In the genomic region with DNA sequence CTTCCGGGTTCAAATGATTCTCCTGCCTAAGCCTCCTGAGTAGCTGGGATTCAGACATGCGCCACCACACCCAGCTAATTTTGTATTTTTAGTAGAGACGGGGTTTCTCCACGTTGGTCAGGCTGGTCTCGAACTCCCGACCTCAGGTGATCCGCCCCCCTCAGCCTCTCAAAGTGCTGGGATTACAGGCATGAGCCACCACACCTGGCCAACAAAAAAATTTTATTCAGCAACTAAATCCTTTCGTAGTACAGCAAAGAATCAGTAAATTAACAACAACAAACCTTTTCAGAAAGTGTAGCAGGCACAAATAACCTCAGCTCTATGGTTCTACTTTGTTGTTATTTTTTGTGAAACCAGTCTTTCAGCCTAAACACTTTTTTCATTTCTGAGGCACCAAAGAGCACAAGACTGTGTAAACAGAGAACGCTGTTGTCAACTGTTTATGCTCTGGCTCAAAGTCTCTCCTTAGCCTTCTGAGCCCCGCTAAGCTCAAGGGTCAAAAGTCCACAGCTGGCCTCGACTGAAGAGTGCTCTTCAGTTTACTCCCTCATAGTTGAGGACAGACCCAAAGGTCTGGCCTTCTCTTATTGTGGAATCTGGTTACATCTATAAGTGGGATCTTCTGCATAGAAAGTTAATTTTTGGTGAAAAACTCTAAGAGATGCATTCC, we compare ENCODE assay signal across 18 cellular contexts. TPM values are rescaled to one million over a fixed set of nuclear protein-coding genes. Genes with fewer than 3 reads are reported as not detected.
DNase-seq lines count a peak whose midpoint lies in the region; ATAC-seq and TF ChIP-seq lines count a peak whose summit lies in the region.
"Had no signal": no experiment of that assay in that cellular context is flagged by ENCODE, and none has a peak within 500 bp of the region (broad histone marks: within the 10 kb centered on the region; RNA-seq: fewer than 3 reads in every experiment).

No MANE protein-coding gene starts in this region.

- H3K4me3 Mint-ChIP-seq in HFFc6: no peak overlapping the region
- H3K4me3 Mint-ChIP-seq in stimulated activated naive B cell treated with anti-CD40 and anti-IgM and Interleukin-4, amounts not matched to agents 10 μg/mL and 1 μg/mL and 100 μg/mL, for 72 hours: no peak overlapping the region
- H3K4me3 Mint-ChIP-seq: activated CD4-positive, alpha-beta T cell treated with anti-CD3 and anti-CD28 coated beads, Interleukin-2, amount 10 ng/mL, durations not matched to agents 24 days and 14 days; CD8-positive, alpha-beta memory T cell had no signal

- WGBS in heart right ventricle, 2 donors: 79 to 83% methylated on average over 11 of the region's 11 CpGs
- WGBS in mesendoderm (ENCODE audit: extremely low coverage, insufficient coverage, low lambda C conversion rate): no CpG with 5 or more reads among the region's 11 CpGs

- H3K36me3 Mint-ChIP-seq in HFFc6 (ENCODE audit: low read depth): no peaks in the 10 kb centered on the region
- no peaks in the 10 kb centered on the region for H3K36me3 Mint-ChIP-seq in stimulated activated naive B cell treated with anti-CD40 and anti-IgM and Interleukin-4, amounts not matched to agents 10 μg/mL and 1 μg/mL and 100 μg/mL, for 72 hours
- H3K36me3 Mint-ChIP-seq: CD8-positive, alpha-beta memory T cell had no signal

- peak overlapping the region; percentile 14 for H3K18ac ChIP-seq in mesendoderm (ENCODE audit: low read length)

- H3K4ac ChIP-seq in mesendoderm (ENCODE audit: low read depth, low read length): no peak overlapping the region

- no peaks in the 10 kb centered on the region for H3K79me2 ChIP-seq in mesendoderm (ENCODE audit: control insufficient read depth, insufficient read depth, low read length)

- no peaks in the 10 kb centered on the region for H3K27me3 ChIP-seq in left ventricle myocardium inferior (ENCODE audit: low read depth)
- H3K27me3 ChIP-seq in heart right ventricle: no peaks in the 10 kb centered on the region
- H3K27me3 ChIP-seq in mesendoderm (ENCODE audit: insufficient read depth, low read length, poor library complexity): no peaks in the 10 kb centered on the region
- no peaks in the 10 kb centered on the region for H3K27me3 ChIP-seq in vagina
- H3K27me3 ChIP-seq: breast epithelium, SJSA1 had no signal

- DNase-seq in left ventricle myocardium inferior: no peak
- no peak for DNase-seq in heart right ventricle
- no peak for DNase-seq in mesendoderm
- no peak for DNase-seq in vagina (ENCODE audit: extremely low spot score in 2 of 2)
- DNase-seq in pons (ENCODE audit: low spot score): no peak
- DNase-seq in HFFc6: no peak
- no peak for DNase-seq in stimulated activated naive B cell treated with anti-CD40 and anti-IgM and Interleukin-4, amounts not matched to agents 10 μg/mL and 1 μg/mL and 100 μg/mL, for 72 hours
- DNase-seq: ACHN; activated CD4-positive, alpha-beta T cell treated with anti-CD3 and anti-CD28 coated beads, Interleukin-2, amount 10 ng/mL, durations not matched to agents 24 days and 14 days; activated naive CD4-positive, alpha-beta T cell treated with anti-CD3 and anti-CD28 coated beads, Interleukin-2, amount 50 U/mL, for 16 hours; activated T-cell treated with anti-CD3 and anti-CD28 coated beads for 4 hours; CD8-positive, alpha-beta memory T cell; MM.1S; NCI-H2227 treated with DMSO at 0.1 percent for 48 hours; posterior cingulate gyrus had no signal

- H3K4me2 ChIP-seq in mesendoderm (ENCODE audit: low read length): no peak overlapping the region

- TF ChIP-seq CTCF in left ventricle myocardium inferior (IDR thresholded peaks at IDR 0.05; ENCODE audit: borderline replicate concordance) (no peak), heart right ventricle (IDR thresholded peaks at IDR 0.05) (no peak), vagina (IDR thresholded peaks at IDR 0.05) (no peak), HFFc6 (IDR thresholded peaks at IDR 0.05) (no peak)

- no peak overlapping the region for H4K8ac ChIP-seq in mesendoderm (ENCODE audit: low read depth, low read length)

- H3K9ac ChIP-seq in mesendoderm (ENCODE audit: low read length): no peak overlapping the region

- intact Hi-C loops in left ventricle myocardium inferior (cut with micrococcal nuclease): no loop called here
- intact Hi-C loops in heart right ventricle (cut with DNase I): no loop called here
- intact Hi-C loops in vagina (cut with DNase I): no loop called here

- no peak overlapping the region for H2BK5ac ChIP-seq in mesendoderm (ENCODE audit: low read length)

- H3K4me1 Mint-ChIP-seq in HFFc6 (ENCODE audit: low read depth): peaks cover 8% of the 10 kb centered on the region
- no peaks in the 10 kb centered on the region for H3K4me1 Mint-ChIP-seq in stimulated activated naive B cell treated with anti-CD40 and anti-IgM and Interleukin-4, amounts not matched to agents 10 μg/mL and 1 μg/mL and 100 μg/mL, for 72 hours
- H3K4me1 Mint-ChIP-seq: activated CD4-positive, alpha-beta T cell treated with anti-CD3 and anti-CD28 coated beads, Interleukin-2, amount 10 ng/mL, durations not matched to agents 24 days and 14 days; CD8-positive, alpha-beta memory T cell had no signal

- H2BK120ac ChIP-seq in mesendoderm (ENCODE audit: low read depth, low read length): no peak overlapping the region

- no peak overlapping the region for H4K5ac ChIP-seq in mesendoderm (ENCODE audit: low read length)

- H3K36me3 ChIP-seq in left ventricle myocardium inferior: no peaks in the 10 kb centered on the region
- H3K36me3 ChIP-seq in heart right ventricle: no peaks in the 10 kb centered on the region
- H3K36me3 ChIP-seq in mesendoderm (ENCODE audit: control insufficient read depth, insufficient read depth, low read length): no peaks in the 10 kb centered on the region
- H3K36me3 ChIP-seq in vagina: no peaks in the 10 kb centered on the region
- H3K36me3 ChIP-seq: breast epithelium, SJSA1 had no signal

- no peak overlapping the region for H3K27ac Mint-ChIP-seq in HFFc6
- H3K27ac Mint-ChIP-seq in stimulated activated naive B cell treated with anti-CD40 and anti-IgM and Interleukin-4, amounts not matched to agents 10 μg/mL and 1 μg/mL and 100 μg/mL, for 72 hours: no peak overlapping the region
- H3K27ac Mint-ChIP-seq: activated CD4-positive, alpha-beta T cell treated with anti-CD3 and anti-CD28 coated beads, Interleukin-2, amount 10 ng/mL, durations not matched to agents 24 days and 14 days had no signal

- no peaks in the 10 kb centered on the region for H3K79me1 ChIP-seq in mesendoderm (ENCODE audit: low read length)

- no peak overlapping the region for H2AK5ac ChIP-seq in mesendoderm (ENCODE audit: low read length)

- ATAC-seq in heart right ventricle: no peak
- no peak for ATAC-seq in stimulated activated naive B cell treated with anti-CD40 and anti-IgM and Interleukin-4, amounts not matched to agents 10 μg/mL and 1 μg/mL and 100 μg/mL, for 72 hours (replicated peaks)

- H3K4me3 ChIP-seq in left ventricle myocardium inferior (no peak overlapping the region), heart right ventricle (no peak overlapping the region), mesendoderm (ENCODE audit: low read length) (no peak overlapping the region), vagina (no peak overlapping the region)
- H3K4me3 ChIP-seq: breast epithelium, SJSA1 had no signal

- no peak overlapping the region for H3K56ac ChIP-seq in mesendoderm (ENCODE audit: low read length)

- H3K9me3 ChIP-seq in left ventricle myocardium inferior (replicated peaks) (no peaks in the 10 kb centered on the region), heart right ventricle (no peaks in the 10 kb centered on the region), vagina (no peaks in the 10 kb centered on the region)
- H3K9me3 ChIP-seq: breast epithelium, SJSA1 had no signal

- no peak overlapping the region for H3K23ac ChIP-seq in mesendoderm (ENCODE audit: low read length)

- no peak overlapping the region for H2BK15ac ChIP-seq in mesendoderm (replicated peaks; ENCODE audit: low read depth)

- peaks cover 7% of the 10 kb centered on the region for H3K27me3 Mint-ChIP-seq in HFFc6 (ENCODE audit: insufficient read depth)
- no peaks in the 10 kb centered on the region for H3K27me3 Mint-ChIP-seq in stimulated activated naive B cell treated with anti-CD40 and anti-IgM and Interleukin-4, amounts not matched to agents 10 μg/mL and 1 μg/mL and 100 μg/mL, for 72 hours

- H3K4me1 ChIP-seq in left ventricle myocardium inferior: peaks cover 6% of the 10 kb centered on the region
- peaks cover 0 to 7% (median 5%) of the 10 kb centered on the region in 9 donors for H3K4me1 ChIP-seq in heart right ventricle
- H3K4me1 ChIP-seq in mesendoderm (ENCODE audit: control insufficient read depth, low read depth, low read length): peaks cover 9% of the 10 kb centered on the region
- no peaks in the 10 kb centered on the region for H3K4me1 ChIP-seq in vagina
- H3K4me1 ChIP-seq: breast epithelium had no signal

- TF ChIP-seq POLR2A in vagina (IDR thresholded peaks at IDR 0.05): no peak

- peak overlapping the region; percentile 12 for H3K27ac ChIP-seq in left ventricle myocardium inferior (replicated peaks)
- H3K27ac ChIP-seq in heart right ventricle: no peak overlapping the region
- H3K27ac ChIP-seq in cingulate gyrus (ENCODE audit: low read depth, low read length): peak overlapping the region; percentile 55
- H3K27ac ChIP-seq in mesendoderm (ENCODE audit: low read depth, low read length): no peak overlapping the region
- no peak overlapping the region for H3K27ac ChIP-seq in vagina
- H3K27ac ChIP-seq: breast epithelium, SJSA1 had no signal

- H3K9me3 Mint-ChIP-seq in HFFc6: no peaks in the 10 kb centered on the region
- H3K9me3 Mint-ChIP-seq in stimulated activated naive B cell treated with anti-CD40 and anti-IgM and Interleukin-4, amounts not matched to agents 10 μg/mL and 1 μg/mL and 100 μg/mL, for 72 hours: no peaks in the 10 kb centered on the region
- H3K9me3 Mint-ChIP-seq: activated CD4-positive, alpha-beta T cell treated with anti-CD3 and anti-CD28 coated beads, Interleukin-2, amount 10 ng/mL, durations not matched to agents 24 days and 14 days; CD8-positive, alpha-beta memory T cell had no signal

RNA-seq across cellular contexts. Expression of a gene that starts 24.7 kb away (rescaled TPM):
- total RNA-seq in left ventricle myocardium inferior (20.2 TPM), heart right ventricle (10 to 100 TPM; 18.3 to 21.7 (median 20.4) TPM), vagina (28.7 TPM)
- polyA plus RNA-seq in heart right ventricle: 10 to 100 TPM in 1 of 2 donors, 1 to 10 TPM in 1; 7.2 to 15.8 TPM
- polyA plus RNA-seq in mesendoderm (2013, experiment 1 of 2): 28.4 TPM
- 28.8 TPM for polyA plus RNA-seq in mesendoderm (2013, experiment 2 of 2)
- 10 to 100 TPM; 35.6 to 39.4 (median 37.3) TPM for total RNA-seq in HFFc6 (2021; fragmentation: NEBNext Ultra II Directional; extraction: Animal tissue kit (Norgen Biotek cat#: 25700))

RNA-seq across cellular contexts. Expression of a gene that starts 49.1 kb away (rescaled TPM):
- total RNA-seq in left ventricle myocardium inferior: 0.33 TPM
- total RNA-seq in heart right ventricle: 1 to 10 TPM in 1 of 10 donors, under 1 TPM in 7, not detected in 2; 0.09 to 1.1 (median 0.20) TPM
- polyA plus RNA-seq in heart right ventricle: 1 to 10 TPM in 1 of 2 donors, under 1 TPM in 1; 0.22 to 1.9 TPM
- 0.84 TPM for polyA plus RNA-seq in mesendoderm (2013, experiment 1 of 2)
- polyA plus RNA-seq in mesendoderm (2013, experiment 2 of 2): 0.97 TPM
- total RNA-seq in vagina: 2.5 TPM
- under 1 TPM in 2 of 6 experiments, not detected in 4; 0.09 TPM for total RNA-seq in HFFc6 (2021; fragmentation: NEBNext Ultra II Directional; extraction: Animal tissue kit (Norgen Biotek cat#: 25700))
- polyA plus RNA-seq: CD8-positive, alpha-beta memory T cell had no signal

Comparison
In these comparisons a context has a peak if more than half of its experiments do, and no peak if none do; other contexts are left out.
1. H3K27ac ChIP-seq: peak in left ventricle myocardium inferior (single experiment) and cingulate gyrus (single experiment); none in heart right ventricle (0 of 10), mesendoderm (single experiment) and vagina (single experiment).